ENCODE assay signal across 8 cellular contexts in the genomic region with DNA sequence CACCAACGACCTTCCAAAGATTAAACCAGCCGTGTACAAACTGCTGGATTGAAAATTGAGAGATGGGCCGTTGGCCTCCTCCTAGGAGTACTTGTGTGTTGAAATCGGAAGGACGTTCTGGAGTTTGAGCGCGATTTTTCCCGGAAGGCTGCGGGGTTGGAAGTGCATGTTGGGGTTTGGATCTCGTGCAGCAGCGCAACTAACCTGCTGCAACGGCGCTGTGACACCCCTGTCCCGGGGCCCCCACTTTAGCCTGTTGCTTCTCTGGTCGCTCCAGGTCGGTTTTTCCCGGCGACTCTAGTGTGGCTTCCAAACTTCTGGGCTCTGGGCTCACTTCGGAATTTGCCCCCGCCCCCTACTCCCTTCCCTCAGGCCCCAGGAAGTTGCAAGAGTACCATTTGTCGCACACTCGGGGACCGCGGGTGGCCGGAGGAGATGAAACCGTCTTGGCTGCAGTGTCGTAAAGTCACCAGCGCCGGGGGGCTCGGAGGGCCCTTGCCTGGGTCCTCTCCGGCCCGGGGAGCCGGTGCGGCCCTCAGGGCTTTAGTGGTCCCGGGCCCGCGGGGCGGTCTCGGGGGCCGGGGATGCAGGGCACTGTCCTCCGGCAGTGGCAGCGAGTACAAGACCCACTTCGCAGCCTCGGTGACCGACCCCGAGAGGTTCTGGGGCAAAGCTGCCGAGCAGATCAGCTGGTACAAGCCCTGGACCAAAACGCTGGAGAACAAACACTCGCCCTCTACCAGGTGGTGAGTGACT. TPM values are rescaled to one million over a fixed set of nuclear protein-coding genes. Genes with fewer than 3 reads are reported as not detected.
DNase-seq lines count a peak whose midpoint lies in the region; TF ChIP-seq lines count a peak whose summit lies in the region.

A gene with protein sequence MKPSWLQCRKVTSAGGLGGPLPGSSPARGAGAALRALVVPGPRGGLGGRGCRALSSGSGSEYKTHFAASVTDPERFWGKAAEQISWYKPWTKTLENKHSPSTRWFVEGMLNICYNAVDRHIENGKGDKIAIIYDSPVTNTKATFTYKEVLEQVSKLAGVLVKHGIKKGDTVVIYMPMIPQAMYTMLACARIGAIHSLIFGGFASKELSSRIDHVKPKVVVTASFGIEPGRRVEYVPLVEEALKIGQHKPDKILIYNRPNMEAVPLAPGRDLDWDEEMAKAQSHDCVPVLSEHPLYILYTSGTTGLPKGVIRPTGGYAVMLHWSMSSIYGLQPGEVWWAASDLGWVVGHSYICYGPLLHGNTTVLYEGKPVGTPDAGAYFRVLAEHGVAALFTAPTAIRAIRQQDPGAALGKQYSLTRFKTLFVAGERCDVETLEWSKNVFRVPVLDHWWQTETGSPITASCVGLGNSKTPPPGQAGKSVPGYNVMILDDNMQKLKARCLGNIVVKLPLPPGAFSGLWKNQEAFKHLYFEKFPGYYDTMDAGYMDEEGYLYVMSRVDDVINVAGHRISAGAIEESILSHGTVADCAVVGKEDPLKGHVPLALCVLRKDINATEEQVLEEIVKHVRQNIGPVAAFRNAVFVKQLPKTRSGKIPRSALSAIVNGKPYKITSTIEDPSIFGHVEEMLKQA (plus strand): TSS at position 394 of the 756 bp plus-strand sequence. CDS start 42 bp downstream, at position 436.

- H3K27me3 Mint-ChIP-seq in osteocyte (ENCODE audit: unreplicated experiment) = peaks cover 11% of the 10 kb centered on the region

- no peak for TF ChIP-seq CTCF in osteocyte (IDR thresholded peaks at IDR 0.05)
- no peak for TF ChIP-seq CTCF in GM10248 (IDR thresholded peaks at IDR 0.05; ENCODE audit: control extremely low read depth, extremely low read depth, low read depth, missing control alignments)

- peaks cover 12% of the 10 kb centered on the region for H3K27me3 ChIP-seq in SJSA1 (replicated peaks)

- intact Hi-C loops in cardiac septum (cut with DNase I) = loop anchor here (5.0 kb wide), 1 partner anchor 141 kb away; the partner anchor contains the start of gene LIN7A

- peak within 1 kb of the TSS; percentile 23 for H3K27ac Mint-ChIP-seq in osteocyte (ENCODE audit: unreplicated experiment)

- peak within 1 kb of the TSS; percentile 41 for H3K4me3 ChIP-seq in SJSA1

- no peaks in the 10 kb centered on the region for H3K9me3 Mint-ChIP-seq in osteocyte (ENCODE audit: unreplicated experiment)

- POLR2A ChIA-PET in GM10248 (lab: Yijun Ruan, JAX) = no interaction called here

- no peaks in the 10 kb centered on the region for H3K36me3 ChIP-seq in SJSA1

- H3K4me1 Mint-ChIP-seq in osteocyte (ENCODE audit: unreplicated experiment) = peaks cover 17% of the 10 kb centered on the region

- no peak within 1 kb of the TSS for H3K27ac ChIP-seq in SJSA1

- CTCF ChIA-PET in GM10248 (lab: Yijun Ruan, JAX) = no interaction called here

- H3K4me3 Mint-ChIP-seq in osteocyte (ENCODE audit: unreplicated experiment) = peak within 1 kb of the TSS; percentile 74

- no peaks in the 10 kb centered on the region for H3K36me3 Mint-ChIP-seq in osteocyte (ENCODE audit: unreplicated experiment)

- peaks cover 11% of the 10 kb centered on the region; the same call in 1 of the 2 replicates for H3K4me1 ChIP-seq in SJSA1 (replicated peaks)

- H3K9me3 ChIP-seq in SJSA1 (replicated peaks) = no peaks in the 10 kb centered on the region

- DNase-seq in COLO668 (lab: John Stamatoyannopoulos, UW; ENCODE audit: unreplicated experiment) (peak; percentile 58), SJSA1 (ENCODE audit: low read depth in 1 of 2, low spot score in 2 of 2) (peak in 1 of 2 experiments; percentile 6), cardiac septum (ENCODE audit: low spot score) (peak; percentile 84), osteocyte (ENCODE audit: extremely low spot score, unreplicated experiment) (peak; percentile 84), T1000 (lab: John Stamatoyannopoulos, UW) (no peak), G401 (ENCODE audit: low spot score) (no peak), GM10248 (ENCODE audit: extremely low spot score) (no peak), NCI-H82 treated with DMSO at 0.1 percent for 48 hours (lab: John Stamatoyannopoulos, UW; ENCODE audit: unreplicated experiment) (no peak)

- in situ Hi-C loops in G401 (cut with HindIII; ENCODE audit: low sequenced_read_pairs) = no loop called here

RNA-seq across cellular contexts. Expression of the gene that starts here (rescaled TPM):
- 0.28 and 1.3 TPM in 2 replicates for total RNA-seq in SJSA1 (2014; rRNA removed; shearing (Covaris generic))
- total RNA-seq in cardiac septum (26.7 TPM), osteocyte (5.6 and 6.0 TPM in 2 replicates)
- total RNA-seq in G401 (2014; rRNA removed; shearing (Covaris generic)) = not detected in 2 replicates

Comparison
In these comparisons a context has a peak if more than half of its experiments do, and no peak if none do; other contexts are left out.
1. DNase-seq: peak in COLO668 (single experiment), cardiac septum (single experiment) and osteocyte (single experiment); none in T1000 (single experiment), G401 (single experiment), GM10248 (single experiment) and NCI-H82 treated with DMSO at 0.1 percent for 48 hours (single experiment).